8 cellular contexts compared by ENCODE assay signal in the genomic region with DNA sequence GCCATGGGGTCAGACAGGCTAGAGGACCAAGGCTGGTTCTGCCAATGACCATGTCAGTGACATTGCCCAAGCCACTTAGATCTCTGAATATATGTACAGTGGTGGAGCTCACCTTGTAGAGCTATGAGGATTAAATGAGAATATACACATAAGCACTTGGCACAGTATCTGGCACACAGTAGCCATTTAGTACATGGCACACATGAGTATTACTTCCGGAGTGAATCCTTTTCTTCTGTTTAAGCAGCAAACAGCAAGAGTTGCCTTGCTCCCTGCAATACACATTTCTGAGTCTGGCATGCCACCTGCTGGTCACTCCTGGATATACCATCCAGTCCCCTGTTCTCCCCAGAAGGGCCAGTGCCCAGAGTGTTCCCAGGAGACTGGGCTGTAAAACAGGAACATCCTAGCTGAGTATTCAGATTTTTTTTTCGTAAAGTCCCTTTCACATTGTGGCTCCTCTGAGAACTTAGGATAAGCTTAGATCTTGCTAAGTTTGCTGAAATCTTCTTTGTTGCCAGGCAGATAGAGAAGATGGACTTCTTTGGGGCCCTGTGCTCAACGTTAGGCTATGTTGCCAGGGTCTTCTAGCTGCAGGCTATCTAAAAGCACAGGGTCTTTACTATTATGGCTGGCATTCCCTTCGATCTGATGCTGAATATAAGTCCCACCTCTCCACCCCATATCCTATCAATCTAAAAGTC.
DNase-seq lines count a peak whose midpoint lies in the region; ATAC-seq and TF ChIP-seq lines count a peak whose summit lies in the region.

No MANE protein-coding gene starts in this region.

- no peak overlapping the region for H3K27ac ChIP-seq in DOHH2 (ENCODE audit: low read depth, low read length)
- H3K27ac ChIP-seq in OCI-LY3 (ENCODE audit: low read length) = no peak overlapping the region
- no peak overlapping the region for H3K27ac ChIP-seq in fibroblast of lung (ENCODE audit: insufficient read depth, low read length)
- H3K27ac ChIP-seq in testis = no peak overlapping the region

- no peaks in the 10 kb centered on the region for H3F3A ChIP-seq in DOHH2 (ENCODE audit: control insufficient read depth, insufficient read depth)

- no peak overlapping the region for H3K4me2 ChIP-seq in DOHH2 (ENCODE audit: low read length)
- peak overlapping the region; percentile 6; the same call in 1 of the 2 replicates for H3K4me2 ChIP-seq in OCI-LY3 (ENCODE audit: low read length)
- no peak overlapping the region for H3K4me2 ChIP-seq in fibroblast of lung (ENCODE audit: extremely low read depth, insufficient read depth, low read length)

- ATAC-seq in GM21529 (IDR thresholded peaks at IDR 0.05; ENCODE audit: unreplicated experiment) = peak; percentile 98

- H3K36me3 Mint-ChIP-seq in nephron progenitor cell (ENCODE audit: low read depth) = no peaks in the 10 kb centered on the region

- H3K9me3 ChIP-seq in DOHH2 (ENCODE audit: control insufficient read depth, insufficient read depth, low read length) (no peaks in the 10 kb centered on the region), OCI-LY3 (ENCODE audit: insufficient read depth, low read length) (no peaks in the 10 kb centered on the region), fibroblast of lung (ENCODE audit: control insufficient read depth, insufficient read depth, low read depth, low read length) (no peaks in the 10 kb centered on the region), testis (no peaks in the 10 kb centered on the region)

- peaks cover 4% of the 10 kb centered on the region for H3K27me3 Mint-ChIP-seq in nephron progenitor cell (ENCODE audit: low read depth, poor library complexity)

- no peaks in the 10 kb centered on the region for H3K79me2 ChIP-seq in DOHH2 (ENCODE audit: control insufficient read depth, low read length)
- no peaks in the 10 kb centered on the region for H3K79me2 ChIP-seq in OCI-LY3 (ENCODE audit: low read length)
- H3K79me2 ChIP-seq in fibroblast of lung (ENCODE audit: control insufficient read depth, insufficient read depth, low read length) = no peaks in the 10 kb centered on the region

- no peaks in the 10 kb centered on the region for H3K36me3 ChIP-seq in DOHH2 (ENCODE audit: control insufficient read depth, low read length)
- H3K36me3 ChIP-seq in OCI-LY3 (replicated peaks; ENCODE audit: low read depth, low read length) = no peaks in the 10 kb centered on the region
- no peaks in the 10 kb centered on the region for H3K36me3 ChIP-seq in fibroblast of lung (ENCODE audit: control insufficient read depth, insufficient read depth, low read length)
- H3K36me3 ChIP-seq in testis (ENCODE audit: low read depth, missing control alignments) = no peaks in the 10 kb centered on the region

- H3K9ac ChIP-seq in OCI-LY3 (ENCODE audit: low read length) (no peak overlapping the region), fibroblast of lung (ENCODE audit: insufficient read depth, low read length) (no peak overlapping the region)

- H3K4me3 Mint-ChIP-seq in nephron progenitor cell = no peak overlapping the region

- no peak overlapping the region for H3K27ac Mint-ChIP-seq in nephron progenitor cell

- DNase-seq in HUDEP-2 (lab: John Stamatoyannopoulos, UW; ENCODE audit: unreplicated experiment in 76 of 76) = peak in 72 of 76 experiments; percentile 7 to 81 (median 56)
- peak; percentile 64 for DNase-seq in activated T-cell treated with anti-CD3 and anti-CD28 coated beads, Interleukin-2, amount 50 U/mL, for 1 hour
- peak; percentile 67 to 82 for DNase-seq in fibroblast of lung (ENCODE audit: low read depth in 2 of 2)
- DNase-seq in nephron progenitor cell = peak; percentile 93
- peak; percentile 87 for DNase-seq in testis

- H2AFZ ChIP-seq in OCI-LY3 (ENCODE audit: low read depth, low read length) (peak overlapping the region; percentile 72), fibroblast of lung (ENCODE audit: low read length) (no peak overlapping the region)

- no peaks in the 10 kb centered on the region for H4K20me1 ChIP-seq in DOHH2 (ENCODE audit: control insufficient read depth, insufficient read depth, low read depth, low read length)
- H4K20me1 ChIP-seq in OCI-LY3 (ENCODE audit: insufficient read depth, low read length) = no peaks in the 10 kb centered on the region
- no peaks in the 10 kb centered on the region for H4K20me1 ChIP-seq in fibroblast of lung (ENCODE audit: control insufficient read depth, extremely low read depth, insufficient read depth, low read length)

- intact Hi-C loops in testis (cut with DNase I; ENCODE audit: low total_unique reads) = loop anchor here (10.0 kb wide), 1 partner anchor 450 kb away; no protein-coding TSS in a partner anchor

- TF ChIP-seq POLR2A in testis (IDR thresholded peaks at IDR 0.05) = no peak

- H3K4me3 ChIP-seq in DOHH2 (ENCODE audit: low read length) (no peak overlapping the region), OCI-LY3 (ENCODE audit: low read length) (no peak overlapping the region), fibroblast of lung (replicated peaks in 1 of 4; ENCODE audit: control extremely low read depth in 1 of 4, insufficient read depth in 1 of 4, low read depth in 3 of 4, low read length in 4 of 4) (no peak overlapping the region), testis (no peak overlapping the region)

- TF ChIP-seq CTCF in DOHH2 (IDR thresholded peaks at IDR 0.05; ENCODE audit: low read depth, low read length, poor library complexity, severe bottlenecking) (peak; percentile 85), OCI-LY3 (IDR thresholded peaks at IDR 0.05; ENCODE audit: low read depth, low read length) (peak; percentile 97), fibroblast of lung (conservative IDR thresholded peaks at IDR 0.05 in 1 of 2, IDR thresholded peaks at IDR 0.05 in 1 of 2; ENCODE audit: low read depth in 1 of 2, low read length in 2 of 2) (peak; percentile 82 to 95), nephron progenitor cell (IDR thresholded peaks at IDR 0.05) (peak; percentile 96), testis (IDR thresholded peaks at IDR 0.05) (peak; percentile 84 to 86 (median 86))

- H3K27me3 ChIP-seq in DOHH2 (ENCODE audit: control insufficient read depth, low read length) = peaks cover 4% of the 10 kb centered on the region; the same call in 1 of the 2 replicates
- no peaks in the 10 kb centered on the region for H3K27me3 ChIP-seq in OCI-LY3 (ENCODE audit: low read depth, low read length)
- peaks cover 13% of the 10 kb centered on the region for H3K27me3 ChIP-seq in fibroblast of lung (ENCODE audit: control insufficient read depth, insufficient read depth, low read length)
- H3K27me3 ChIP-seq in testis = no peaks in the 10 kb centered on the region

- no peaks in the 10 kb centered on the region for H3K9me2 ChIP-seq in DOHH2 (replicated peaks; ENCODE audit: control insufficient read depth, low read length)

- H3K4me1 Mint-ChIP-seq in nephron progenitor cell = peaks cover 37% of the 10 kb centered on the region

- H3K4me1 ChIP-seq in DOHH2 (ENCODE audit: control insufficient read depth, low read length) = no peaks in the 10 kb centered on the region
- H3K4me1 ChIP-seq in OCI-LY3 (ENCODE audit: low read length) = peaks cover 8% of the 10 kb centered on the region
- H3K4me1 ChIP-seq in fibroblast of lung (ENCODE audit: control insufficient read depth, extremely low read depth, insufficient read depth, low read length) = peaks cover 2% of the 10 kb centered on the region
- no peaks in the 10 kb centered on the region for H3K4me1 ChIP-seq in testis

- peaks cover 3% of the 10 kb centered on the region for H3K9me3 Mint-ChIP-seq in nephron progenitor cell

- WGBS in testis, 2 donors = 33 to 50% methylated on average over 4 of the region's 4 CpGs
